15 cellular contexts compared by ENCODE assay signal in the genomic region with DNA sequence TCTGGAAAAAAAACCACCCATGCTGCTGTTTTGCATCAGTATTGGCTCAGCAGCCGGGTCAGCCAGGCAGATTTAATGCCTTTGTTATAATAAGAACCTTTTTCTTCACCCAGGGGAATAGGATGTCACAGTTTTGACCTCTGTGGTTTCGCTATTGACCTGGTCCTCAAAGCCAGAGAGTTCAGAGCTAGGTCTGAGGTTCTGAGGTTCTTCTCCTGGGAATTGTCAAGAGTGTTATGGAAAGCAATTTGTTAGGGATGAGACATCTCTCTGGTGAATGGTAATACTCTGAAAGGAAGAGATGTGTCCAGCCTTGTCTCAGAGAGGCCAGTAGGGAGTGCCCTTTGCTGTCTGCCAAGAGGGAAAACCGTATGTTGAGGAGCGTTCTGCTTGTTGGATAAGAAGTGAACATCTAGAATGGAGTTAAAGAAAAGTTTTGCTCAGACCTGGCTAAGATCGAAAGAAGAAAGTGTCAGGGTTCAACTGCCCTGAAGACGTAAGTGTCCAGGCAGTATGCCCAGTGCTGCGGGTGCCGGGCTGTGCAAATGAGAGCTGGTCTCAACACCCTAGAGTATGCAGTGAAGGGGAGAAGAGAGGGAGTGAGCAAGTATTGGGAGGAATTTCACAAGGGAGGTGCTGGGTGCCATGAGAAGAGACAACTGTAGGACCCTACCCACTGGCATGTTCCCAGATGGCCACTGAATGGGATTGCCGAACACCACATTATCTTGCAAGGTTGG.
A peak's percentile ranks its signal among the peaks of the same experiment; 100 is the strongest.
DNase-seq lines count a peak whose midpoint lies in the region; ATAC-seq and TF ChIP-seq lines count a peak whose summit lies in the region.
"Had no signal": no experiment of that assay in that cellular context is flagged by ENCODE, and none has a peak within 500 bp of the region (broad histone marks: within the 10 kb centered on the region; RNA-seq: fewer than 3 reads in every experiment).

No MANE protein-coding gene starts in this region.

- DNase-seq in GOT3 (lab: John Stamatoyannopoulos, UW) (peak; percentile 4), choroid plexus epithelial cell (ENCODE audit: low read depth) (peak; percentile 65), right cardiac atrium (peak in 2 of 3 donors; percentile 66 to 70), T-helper 1 cell (no peak)
- DNase-seq: activated B cell treated with CpG ODN at 0.5 μM for 24 hours; activated naive CD8-positive, alpha-beta T cell treated with anti-CD3 and anti-CD28 coated beads, Interleukin-2, amount 10 ng/mL, durations not matched to agents 7 days and 5 days; effector CD8-positive, alpha-beta T cell; stimulated activated CD4-positive, alpha-beta T cell treated with anti-CD3 and anti-CD28 coated beads, Interleukin-2, amount 100 ng/mL, for 24 hours had no signal

- peak overlapping the region; percentile 3 for H3K27ac ChIP-seq in right cardiac atrium (ENCODE audit: low read length)
- H3K27ac ChIP-seq: BLaER1 had no signal

- H3K9me3 ChIP-seq in right cardiac atrium (ENCODE audit: control insufficient read depth, low read length) = no peaks in the 10 kb centered on the region
- no peaks in the 10 kb centered on the region for H3K9me3 ChIP-seq in skeletal muscle satellite cell (replicated peaks; ENCODE audit: low read length)
- H3K9me3 ChIP-seq: BLaER1 had no signal

- H3K27me3 ChIP-seq in right cardiac atrium (ENCODE audit: control insufficient read depth, insufficient read depth) (no peaks in the 10 kb centered on the region), skeletal muscle satellite cell (ENCODE audit: control insufficient read depth, insufficient read depth, low read length) (no peaks in the 10 kb centered on the region)
- H3K27me3 ChIP-seq: BLaER1 had no signal

- ATAC-seq in right cardiac atrium (peak; percentile 39 to 52), HG03432 (IDR thresholded peaks at IDR 0.05; ENCODE audit: unreplicated experiment) (no peak), HG02938 (IDR thresholded peaks at IDR 0.05; ENCODE audit: unreplicated experiment) (no peak), HG03521 (IDR thresholded peaks at IDR 0.05; ENCODE audit: unreplicated experiment) (no peak)
- ATAC-seq: SK-N-SH treated with all-trans-retinoic acid at 6 μM for 48 hours had no signal

- no peaks in the 10 kb centered on the region for H3K36me3 ChIP-seq in skeletal muscle satellite cell (ENCODE audit: insufficient read depth, low read length)
- H3K36me3 ChIP-seq: BLaER1 had no signal

- WGBS in right cardiac atrium = 44% methylated on average over 9 of the region's 9 CpGs

- H3K4me3 ChIP-seq in choroid plexus epithelial cell (ENCODE audit: low read depth, low read length) (no peak overlapping the region), right cardiac atrium (ENCODE audit: low read length) (no peak overlapping the region), skeletal muscle satellite cell (ENCODE audit: low read length) (no peak overlapping the region)
- H3K4me3 ChIP-seq: BLaER1, lung had no signal

- TF ChIP-seq CTCF in choroid plexus epithelial cell (conservative IDR thresholded peaks at IDR 0.05; ENCODE audit: low read depth, low read length) = peak; percentile 58

- H3K4me1 ChIP-seq in right cardiac atrium (ENCODE audit: control insufficient read depth, insufficient read depth, low read length) (peaks cover 19% of the 10 kb centered on the region), skeletal muscle satellite cell (ENCODE audit: control insufficient read depth, insufficient read depth, low read length) (peaks cover 17% of the 10 kb centered on the region)

- intact Hi-C loops in right cardiac atrium (cut with DNase I) = no loop called here

- H3K4me2 ChIP-seq in skeletal muscle satellite cell (ENCODE audit: low read length) = peak overlapping the region; percentile 7
- H3K4me2 ChIP-seq: BLaER1 had no signal

- no peak overlapping the region for H3K9ac ChIP-seq in skeletal muscle satellite cell (ENCODE audit: low read depth, low read length)
- H3K9ac ChIP-seq: BLaER1 had no signal

Comparison
In these comparisons a context has a peak if more than half of its experiments do, and no peak if none do; other contexts are left out.
1. DNase-seq: peak in GOT3 (single experiment), choroid plexus epithelial cell (single experiment) and right cardiac atrium (2 of 3); none in T-helper 1 cell (0 of 5).
2. ATAC-seq: peak in right cardiac atrium (2 of 2); none in HG03432 (single experiment), HG02938 (single experiment) and HG03521 (single experiment).